1 cellular context compared by ENCODE assay signal in the genomic region with DNA sequence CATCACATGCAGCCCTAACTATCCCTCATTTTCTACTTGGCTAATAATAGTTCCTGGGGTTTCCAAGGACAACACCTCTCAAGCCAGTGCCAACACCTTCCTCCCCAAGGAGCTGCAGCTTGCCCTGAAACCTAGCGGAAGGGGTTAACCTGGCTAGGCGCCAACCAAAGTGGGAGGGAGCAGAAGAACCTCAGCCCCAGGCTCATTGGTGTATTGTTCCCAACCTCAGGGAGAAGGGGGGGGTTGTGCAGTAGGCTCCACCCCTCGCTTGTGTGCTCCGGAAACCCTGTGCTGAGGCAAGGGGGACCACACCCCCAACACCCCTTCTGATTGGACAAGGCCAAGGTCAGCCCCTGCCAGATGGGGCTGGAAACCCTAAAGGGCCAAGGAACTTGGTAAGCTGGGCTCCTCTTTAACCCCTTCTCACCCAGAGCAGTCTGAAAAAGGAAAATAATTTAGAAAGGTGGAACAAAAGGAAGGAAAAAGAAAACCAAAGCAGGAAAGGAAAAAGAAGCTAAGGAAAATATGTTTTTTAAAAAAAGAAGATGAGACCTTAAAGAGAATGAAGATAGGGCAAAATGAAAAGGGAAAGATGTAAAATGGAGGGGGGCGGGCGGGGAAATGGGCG.
TF ChIP-seq lines count a peak whose summit lies in the region.

No MANE protein-coding gene starts in this region.

TF ChIP-seq in HepG2, 621 proteins besides CTCF, POLR2A, EP300 and RAD21 (continues in another document):
- TF ChIP-seq PPARG (CRISPR knock-in tag; conservative IDR thresholded peaks at IDR 0.05): peak; percentile 33; the same call in 1 of the 2 replicates
- TF ChIP-seq MYC (CRISPR knock-in tag; IDR thresholded peaks at IDR 0.05; ENCODE audit: borderline replicate concordance): peak; percentile 55; the same call in 1 of the 2 replicates
- TF ChIP-seq DMAP1 (CRISPR knock-in tag; IDR thresholded peaks at IDR 0.05): peak; percentile 59; the same call in 1 of the 2 replicates
- no peak for TF ChIP-seq NONO (IDR thresholded peaks at IDR 0.05)
- peak; percentile 62 for TF ChIP-seq NONO (CRISPR knock-in tag; conservative IDR thresholded peaks at IDR 0.05)
- TF ChIP-seq MED1 (CRISPR knock-in tag; IDR thresholded peaks at IDR 0.05): peak; percentile 71
- TF ChIP-seq HDAC2 (CRISPR knock-in tag; IDR thresholded peaks at IDR 0.05): peak; percentile 55; the same call in 1 of the 2 replicates
- TF ChIP-seq RFX3 (CRISPR knock-in tag; IDR thresholded peaks at IDR 0.05): no peak
- TF ChIP-seq BCL6 (CRISPR knock-in tag; IDR thresholded peaks at IDR 0.05): peak; percentile 24; the same call in 1 of the 2 replicates
- TF ChIP-seq, protein P1, sequence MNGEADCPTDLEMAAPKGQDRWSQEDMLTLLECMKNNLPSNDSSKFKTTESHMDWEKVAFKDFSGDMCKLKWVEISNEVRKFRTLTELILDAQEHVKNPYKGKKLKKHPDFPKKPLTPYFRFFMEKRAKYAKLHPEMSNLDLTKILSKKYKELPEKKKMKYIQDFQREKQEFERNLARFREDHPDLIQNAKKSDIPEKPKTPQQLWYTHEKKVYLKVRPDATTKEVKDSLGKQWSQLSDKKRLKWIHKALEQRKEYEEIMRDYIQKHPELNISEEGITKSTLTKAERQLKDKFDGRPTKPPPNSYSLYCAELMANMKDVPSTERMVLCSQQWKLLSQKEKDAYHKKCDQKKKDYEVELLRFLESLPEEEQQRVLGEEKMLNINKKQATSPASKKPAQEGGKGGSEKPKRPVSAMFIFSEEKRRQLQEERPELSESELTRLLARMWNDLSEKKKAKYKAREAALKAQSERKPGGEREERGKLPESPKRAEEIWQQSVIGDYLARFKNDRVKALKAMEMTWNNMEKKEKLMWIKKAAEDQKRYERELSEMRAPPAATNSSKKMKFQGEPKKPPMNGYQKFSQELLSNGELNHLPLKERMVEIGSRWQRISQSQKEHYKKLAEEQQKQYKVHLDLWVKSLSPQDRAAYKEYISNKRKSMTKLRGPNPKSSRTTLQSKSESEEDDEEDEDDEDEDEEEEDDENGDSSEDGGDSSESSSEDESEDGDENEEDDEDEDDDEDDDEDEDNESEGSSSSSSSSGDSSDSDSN (CRISPR knock-in tag; IDR thresholded peaks at IDR 0.05): 0 out of 2 replicates have a peak, but pooled peaks have one; percentile 28
- TF ChIP-seq, protein P2, sequence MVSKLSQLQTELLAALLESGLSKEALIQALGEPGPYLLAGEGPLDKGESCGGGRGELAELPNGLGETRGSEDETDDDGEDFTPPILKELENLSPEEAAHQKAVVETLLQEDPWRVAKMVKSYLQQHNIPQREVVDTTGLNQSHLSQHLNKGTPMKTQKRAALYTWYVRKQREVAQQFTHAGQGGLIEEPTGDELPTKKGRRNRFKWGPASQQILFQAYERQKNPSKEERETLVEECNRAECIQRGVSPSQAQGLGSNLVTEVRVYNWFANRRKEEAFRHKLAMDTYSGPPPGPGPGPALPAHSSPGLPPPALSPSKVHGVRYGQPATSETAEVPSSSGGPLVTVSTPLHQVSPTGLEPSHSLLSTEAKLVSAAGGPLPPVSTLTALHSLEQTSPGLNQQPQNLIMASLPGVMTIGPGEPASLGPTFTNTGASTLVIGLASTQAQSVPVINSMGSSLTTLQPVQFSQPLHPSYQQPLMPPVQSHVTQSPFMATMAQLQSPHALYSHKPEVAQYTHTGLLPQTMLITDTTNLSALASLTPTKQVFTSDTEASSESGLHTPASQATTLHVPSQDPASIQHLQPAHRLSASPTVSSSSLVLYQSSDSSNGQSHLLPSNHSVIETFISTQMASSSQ (IDR thresholded peaks at IDR 0.05; ENCODE audit: low read depth): no peak; the same call in 1 of the 2 replicates
- TF ChIP-seq, protein P2 (CRISPR knock-in tag; IDR thresholded peaks at IDR 0.05; ENCODE audit: borderline replicate concordance): peak; percentile 51; the same call in 1 of the 2 replicates
- peak; percentile 27; the same call in 1 of the 2 replicates for TF ChIP-seq ZFX (CRISPR knock-in tag; IDR thresholded peaks at IDR 0.05; ENCODE audit: low read depth)
- peak; percentile 61; the same call in 1 of the 2 replicates for TF ChIP-seq PHF20 (CRISPR knock-in tag; IDR thresholded peaks at IDR 0.05)
- TF ChIP-seq, protein P3, sequence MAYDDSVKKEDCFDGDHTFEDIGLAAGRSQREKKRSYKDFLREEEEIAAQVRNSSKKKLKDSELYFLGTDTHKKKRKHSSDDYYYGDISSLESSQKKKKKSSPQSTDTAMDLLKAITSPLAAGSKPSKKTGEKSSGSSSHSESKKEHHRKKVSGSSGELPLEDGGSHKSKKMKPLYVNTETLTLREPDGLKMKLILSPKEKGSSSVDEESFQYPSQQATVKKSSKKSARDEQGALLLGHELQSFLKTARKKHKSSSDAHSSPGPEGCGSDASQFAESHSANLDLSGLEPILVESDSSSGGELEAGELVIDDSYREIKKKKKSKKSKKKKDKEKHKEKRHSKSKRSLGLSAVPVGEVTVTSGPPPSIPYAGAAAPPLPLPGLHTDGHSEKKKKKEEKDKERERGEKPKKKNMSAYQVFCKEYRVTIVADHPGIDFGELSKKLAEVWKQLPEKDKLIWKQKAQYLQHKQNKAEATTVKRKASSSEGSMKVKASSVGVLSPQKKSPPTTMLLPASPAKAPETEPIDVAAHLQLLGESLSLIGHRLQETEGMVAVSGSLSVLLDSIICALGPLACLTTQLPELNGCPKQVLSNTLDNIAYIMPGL (CRISPR knock-in tag; IDR thresholded peaks at IDR 0.05; ENCODE audit: borderline replicate concordance in 1 of 2, low read depth in 1 of 2): peak in 1 of 2 experiments; percentile 58; a peak in 1 of 4 replicates
- peak; percentile 39; the same call in 1 of the 2 replicates for TF ChIP-seq ZNF501 (CRISPR knock-in tag; IDR thresholded peaks at IDR 0.05)
- TF ChIP-seq ZNF652 (CRISPR knock-in tag; IDR thresholded peaks at IDR 0.05; ENCODE audit: borderline replicate concordance, low read depth): peak; percentile 98
- peak; percentile 81 for TF ChIP-seq GATAD2A (CRISPR knock-in tag; IDR thresholded peaks at IDR 0.05)
- TF ChIP-seq, protein P4, sequence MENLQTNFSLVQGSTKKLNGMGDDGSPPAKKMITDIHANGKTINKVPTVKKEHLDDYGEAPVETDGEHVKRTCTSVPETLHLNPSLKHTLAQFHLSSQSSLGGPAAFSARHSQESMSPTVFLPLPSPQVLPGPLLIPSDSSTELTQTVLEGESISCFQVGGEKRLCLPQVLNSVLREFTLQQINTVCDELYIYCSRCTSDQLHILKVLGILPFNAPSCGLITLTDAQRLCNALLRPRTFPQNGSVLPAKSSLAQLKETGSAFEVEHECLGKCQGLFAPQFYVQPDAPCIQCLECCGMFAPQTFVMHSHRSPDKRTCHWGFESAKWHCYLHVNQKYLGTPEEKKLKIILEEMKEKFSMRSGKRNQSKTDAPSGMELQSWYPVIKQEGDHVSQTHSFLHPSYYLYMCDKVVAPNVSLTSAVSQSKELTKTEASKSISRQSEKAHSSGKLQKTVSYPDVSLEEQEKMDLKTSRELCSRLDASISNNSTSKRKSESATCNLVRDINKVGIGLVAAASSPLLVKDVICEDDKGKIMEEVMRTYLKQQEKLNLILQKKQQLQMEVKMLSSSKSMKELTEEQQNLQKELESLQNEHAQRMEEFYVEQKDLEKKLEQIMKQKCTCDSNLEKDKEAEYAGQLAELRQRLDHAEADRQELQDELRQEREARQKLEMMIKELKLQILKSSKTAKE (CRISPR knock-in tag; IDR thresholded peaks at IDR 0.05; ENCODE audit: borderline replicate concordance): no peak
- peak; percentile 48; the same call in 1 of the 2 replicates for TF ChIP-seq ATF1 (CRISPR knock-in tag; IDR thresholded peaks at IDR 0.05)
- TF ChIP-seq, protein P5, sequence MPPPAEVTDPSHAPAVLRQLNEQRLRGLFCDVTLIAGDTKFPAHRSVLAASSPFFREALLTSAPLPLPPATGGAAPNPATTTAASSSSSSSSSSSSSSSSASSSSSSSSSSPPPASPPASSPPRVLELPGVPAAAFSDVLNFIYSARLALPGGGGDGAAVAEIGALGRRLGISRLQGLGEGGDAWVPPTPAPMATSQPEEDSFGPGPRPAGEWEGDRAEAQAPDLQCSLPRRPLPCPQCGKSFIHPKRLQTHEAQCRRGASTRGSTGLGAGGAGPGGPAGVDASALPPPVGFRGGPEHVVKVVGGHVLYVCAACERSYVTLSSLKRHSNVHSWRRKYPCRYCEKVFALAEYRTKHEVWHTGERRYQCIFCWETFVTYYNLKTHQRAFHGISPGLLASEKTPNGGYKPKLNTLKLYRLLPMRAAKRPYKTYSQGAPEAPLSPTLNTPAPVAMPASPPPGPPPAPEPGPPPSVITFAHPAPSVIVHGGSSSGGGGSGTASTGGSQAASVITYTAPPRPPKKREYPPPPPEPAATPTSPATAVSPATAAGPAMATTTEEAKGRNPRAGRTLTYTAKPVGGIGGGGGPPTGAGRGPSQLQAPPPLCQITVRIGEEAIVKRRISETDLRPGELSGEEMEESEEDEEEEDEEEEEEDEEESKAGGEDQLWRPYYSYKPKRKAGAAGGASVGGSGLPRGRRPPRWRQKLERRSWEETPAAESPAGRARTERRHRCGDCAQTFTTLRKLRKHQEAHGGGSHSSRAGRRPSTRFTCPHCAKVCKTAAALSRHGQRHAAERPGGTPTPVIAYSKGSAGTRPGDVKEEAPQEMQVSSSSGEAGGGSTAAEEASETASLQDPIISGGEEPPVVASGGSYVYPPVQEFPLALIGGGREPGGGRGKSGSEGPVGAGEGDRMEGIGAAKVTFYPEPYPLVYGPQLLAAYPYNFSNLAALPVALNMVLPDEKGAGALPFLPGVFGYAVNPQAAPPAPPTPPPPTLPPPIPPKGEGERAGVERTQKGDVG (CRISPR knock-in tag; IDR thresholded peaks at IDR 0.05; ENCODE audit: borderline replicate concordance): no peak
- TF ChIP-seq SALL2 (CRISPR knock-in tag; IDR thresholded peaks at IDR 0.05): 0 out of 2 replicates have a peak, but pooled peaks have one; percentile 36
- no peak for TF ChIP-seq HMG20B (CRISPR knock-in tag; conservative IDR thresholded peaks at IDR 0.05)
- peak; percentile 75 for TF ChIP-seq TARDBP (CRISPR knock-in tag; IDR thresholded peaks at IDR 0.05)
- no peak for TF ChIP-seq ZNF329 (CRISPR knock-in tag; IDR thresholded peaks at IDR 0.05; ENCODE audit: low read depth)
- TF ChIP-seq TEAD3 (CRISPR knock-in tag; optimal IDR thresholded peaks at IDR 0.05; ENCODE audit: borderline replicate concordance): peak; percentile 37
- TF ChIP-seq, protein P6, sequence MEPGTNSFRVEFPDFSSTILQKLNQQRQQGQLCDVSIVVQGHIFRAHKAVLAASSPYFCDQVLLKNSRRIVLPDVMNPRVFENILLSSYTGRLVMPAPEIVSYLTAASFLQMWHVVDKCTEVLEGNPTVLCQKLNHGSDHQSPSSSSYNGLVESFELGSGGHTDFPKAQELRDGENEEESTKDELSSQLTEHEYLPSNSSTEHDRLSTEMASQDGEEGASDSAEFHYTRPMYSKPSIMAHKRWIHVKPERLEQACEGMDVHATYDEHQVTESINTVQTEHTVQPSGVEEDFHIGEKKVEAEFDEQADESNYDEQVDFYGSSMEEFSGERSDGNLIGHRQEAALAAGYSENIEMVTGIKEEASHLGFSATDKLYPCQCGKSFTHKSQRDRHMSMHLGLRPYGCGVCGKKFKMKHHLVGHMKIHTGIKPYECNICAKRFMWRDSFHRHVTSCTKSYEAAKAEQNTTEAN (CRISPR knock-in tag; conservative IDR thresholded peaks at IDR 0.05): 0 out of 2 replicates have a peak, but pooled peaks have one; percentile 22
- TF ChIP-seq POGZ (CRISPR knock-in tag; IDR thresholded peaks at IDR 0.05): peak; percentile 42; the same call in 1 of the 2 replicates
- TF ChIP-seq, protein P7, sequence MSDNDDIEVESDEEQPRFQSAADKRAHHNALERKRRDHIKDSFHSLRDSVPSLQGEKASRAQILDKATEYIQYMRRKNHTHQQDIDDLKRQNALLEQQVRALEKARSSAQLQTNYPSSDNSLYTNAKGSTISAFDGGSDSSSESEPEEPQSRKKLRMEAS (IDR thresholded peaks at IDR 0.05): peak; percentile 69
- TF ChIP-seq PHF5A (CRISPR knock-in tag; IDR thresholded peaks at IDR 0.05; ENCODE audit: low read depth, unreplicated experiment): peak; percentile 76
- TF ChIP-seq NFIB (CRISPR knock-in tag; IDR thresholded peaks at IDR 0.05; ENCODE audit: borderline replicate concordance): no peak
- TF ChIP-seq, protein P8, sequence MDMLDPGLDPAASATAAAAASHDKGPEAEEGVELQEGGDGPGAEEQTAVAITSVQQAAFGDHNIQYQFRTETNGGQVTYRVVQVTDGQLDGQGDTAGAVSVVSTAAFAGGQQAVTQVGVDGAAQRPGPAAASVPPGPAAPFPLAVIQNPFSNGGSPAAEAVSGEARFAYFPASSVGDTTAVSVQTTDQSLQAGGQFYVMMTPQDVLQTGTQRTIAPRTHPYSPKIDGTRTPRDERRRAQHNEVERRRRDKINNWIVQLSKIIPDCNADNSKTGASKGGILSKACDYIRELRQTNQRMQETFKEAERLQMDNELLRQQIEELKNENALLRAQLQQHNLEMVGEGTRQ (IDR thresholded peaks at IDR 0.05; ENCODE audit: low read depth, low read length): no peak
- TF ChIP-seq, protein P8 (CRISPR knock-in tag; IDR thresholded peaks at IDR 0.05; ENCODE audit: borderline replicate concordance): no peak
- no peak for TF ChIP-seq ZFAT (CRISPR knock-in tag; conservative IDR thresholded peaks at IDR 0.05)
- TF ChIP-seq ZMYM3 (CRISPR knock-in tag; IDR thresholded peaks at IDR 0.05): peak; percentile 29
- TF ChIP-seq, protein P9, sequence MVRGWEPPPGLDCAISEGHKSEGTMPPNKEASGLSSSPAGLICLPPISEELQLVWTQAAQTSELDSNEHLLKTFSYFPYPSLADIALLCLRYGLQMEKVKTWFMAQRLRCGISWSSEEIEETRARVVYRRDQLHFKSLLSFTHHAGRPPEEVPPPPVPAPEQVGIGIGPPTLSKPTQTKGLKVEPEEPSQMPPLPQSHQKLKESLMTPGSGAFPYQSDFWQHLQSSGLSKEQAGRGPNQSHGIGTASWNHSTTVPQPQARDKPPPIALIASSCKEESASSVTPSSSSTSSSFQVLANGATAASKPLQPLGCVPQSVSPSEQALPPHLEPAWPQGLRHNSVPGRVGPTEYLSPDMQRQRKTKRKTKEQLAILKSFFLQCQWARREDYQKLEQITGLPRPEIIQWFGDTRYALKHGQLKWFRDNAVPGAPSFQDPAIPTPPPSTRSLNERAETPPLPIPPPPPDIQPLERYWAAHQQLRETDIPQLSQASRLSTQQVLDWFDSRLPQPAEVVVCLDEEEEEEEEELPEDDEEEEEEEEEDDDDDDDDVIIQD (CRISPR knock-in tag; IDR thresholded peaks at IDR 0.05; ENCODE audit: low read depth): peak; percentile 64; the same call in 1 of the 2 replicates
- no peak for TF ChIP-seq ZNF572 (CRISPR knock-in tag; IDR thresholded peaks at IDR 0.05)
